In genomic region chr21:37075214-37075770, GRCh38 we compare ENCODE assay signal across 14 cellular contexts. TPM values are rescaled to one million over a fixed set of nuclear protein-coding genes. Genes with fewer than 3 reads are reported as not detected.
DNase-seq lines count a peak whose midpoint lies in the region; ATAC-seq, FAIRE-seq and TF ChIP-seq lines count a peak whose summit lies in the region.
"Had no signal": no experiment of that assay in that cellular context is flagged by ENCODE, and none has a peak within 500 bp of the region (broad histone marks: within the 10 kb centered on the region; RNA-seq: fewer than 3 reads in every experiment).

No MANE protein-coding gene starts in this region.

- 21% methylated on average over 4 of the region's 4 CpGs for WGBS in HepG2 (ENCODE audit: low lambda C conversion rate)
- 87% methylated on average over 4 of the region's 4 CpGs for WGBS in right lobe of liver (ENCODE audit: insufficient coverage, low coverage, low lambda C conversion rate, missing lambda C conversion rate)

- H3K36me3 ChIP-seq in HepG2 (replicated peaks in 1 of 2; ENCODE audit: control insufficient read depth in 1 of 2, insufficient read depth in 2 of 2, low read length in 2 of 2) (no peaks in the 10 kb centered on the region), right lobe of liver (no peaks in the 10 kb centered on the region), PC-3 (ENCODE audit: low read depth, low read length) (no peaks in the 10 kb centered on the region), lower lobe of right lung (peaks cover 1% of the 10 kb centered on the region)
- H3K36me3 ChIP-seq: ascending aorta had no signal

- peak overlapping the region; percentile 71 to 92 (median 80); a peak in 5 of 6 replicates for H3K4me3 ChIP-seq in HepG2 (replicated peaks in 1 of 3; ENCODE audit: insufficient read depth in 1 of 3, low read depth in 2 of 3, low read length in 3 of 3)
- no peak overlapping the region for H3K4me3 ChIP-seq in right lobe of liver
- H3K4me3 ChIP-seq in PC-3 (ENCODE audit: low read length), result peak overlapping the region; percentile 84
- H3K4me3 ChIP-seq in fibroblast of pulmonary artery (replicated peaks; ENCODE audit: low read depth, low read length), result peak overlapping the region; percentile 67
- H3K4me3 ChIP-seq in lower lobe of right lung, result no peak overlapping the region

- no peaks in the 10 kb centered on the region for H3F3A ChIP-seq in PC-3 (ENCODE audit: low read length, unreplicated experiment)

- peak overlapping the region; percentile 99 for H3K9ac ChIP-seq in HepG2 (ENCODE audit: insufficient read depth, low read depth, low read length)
- H3K9ac ChIP-seq in PC-3 (ENCODE audit: low read length), result peak overlapping the region; percentile 93

- H3K27me3 ChIP-seq in HepG2 (ENCODE audit: control insufficient read depth in 1 of 2, insufficient read depth in 2 of 2, low read length in 2 of 2) (no peaks in the 10 kb centered on the region; a peak in 1 of 5 replicates), right lobe of liver (no peaks in the 10 kb centered on the region), PC-3 (ENCODE audit: low read length) (no peaks in the 10 kb centered on the region), lower lobe of right lung (ENCODE audit: low read depth) (no peaks in the 10 kb centered on the region)
- H3K27me3 ChIP-seq: ascending aorta had no signal

- POLR2A ChIA-PET in HepG2 (lab: Yijun Ruan, JAX) (interaction anchor here (1.4 kb wide), 1 partner anchor 109 kb away, joined by 3 read pairs; the partner anchor contains the start of gene HLCS), PC-3 (lab: Charles Lee; ENCODE audit: unreplicated experiment) (interaction anchor here (0.6 kb wide), 1 partner anchor 130 kb away, joined by 3 read pairs; no protein-coding TSS in a partner anchor)

- H4K20me1 ChIP-seq in HepG2 (ENCODE audit: insufficient read depth, low read length) (peaks cover 42% of the 10 kb centered on the region), PC-3 (ENCODE audit: low read length) (peaks cover 38% of the 10 kb centered on the region; the same call in 1 of the 2 replicates)

- FAIRE-seq in HepG2 (lab: Jason Lieb, UNC), result no peak

- no TSS peak for BruUV-seq in HepG2 (replicated peaks; lab: Mats Ljungman, UMichigan)
- BruUV-seq in PC-3 (replicated peaks; lab: Mats Ljungman, UMichigan), result no TSS peak

- no peaks in the 10 kb centered on the region for H3K9me2 ChIP-seq in PC-3 (replicated peaks; ENCODE audit: low read length)

- peaks cover 5% of the 10 kb centered on the region for H3K9me3 Mint-ChIP-seq in type B pancreatic cell

- peak overlapping the region; percentile 84 for H3K4me2 ChIP-seq in HepG2 (ENCODE audit: low read depth, low read length)
- H3K4me2 ChIP-seq in PC-3 (ENCODE audit: low read length), result peak overlapping the region; percentile 93

- DNase-seq in HepG2 (ENCODE audit: low spot score) (no peak), right lobe of liver (no peak), PC-3 (no peak), fibroblast of pulmonary artery (ENCODE audit: low read depth) (no peak), type B pancreatic cell (ENCODE audit: extremely low spot score, unreplicated experiment) (no peak), lower lobe of right lung (no peak), NCI-H526 treated with DMSO at 0.1 percent for 48 hours (lab: John Stamatoyannopoulos, UW) (no peak)
- DNase-seq: islet precursor cell; NCI-H187; stimulated activated CD4-positive, alpha-beta T cell treated with anti-CD3 and anti-CD28 coated beads, Interleukin-4, amount 100 ng/mL, for 1 hour had no signal

- ATAC-seq in HepG2 (no peak), right lobe of liver (no peak), PC-3 (no peak), lower lobe of right lung (no peak)
- no peak for ATAC-seq in activated CD4-positive, CD25-positive, alpha-beta regulatory T cell treated with anti-CD3 and anti-CD28 coated beads, Interleukin-2, amount 50 U/mL, for 24 hours
- ATAC-seq: esophagus mucosa had no signal

- H3K9me3 ChIP-seq in HepG2 (ENCODE audit: low read length) (no peaks in the 10 kb centered on the region), right lobe of liver (no peaks in the 10 kb centered on the region), PC-3 (ENCODE audit: low read length) (no peaks in the 10 kb centered on the region), lower lobe of right lung (no peaks in the 10 kb centered on the region)
- H3K9me3 ChIP-seq: ascending aorta had no signal

- peaks cover 86% of the 10 kb centered on the region for H3K79me2 ChIP-seq in HepG2 (ENCODE audit: insufficient read depth, low read length)
- peaks cover 88% of the 10 kb centered on the region for H3K79me2 ChIP-seq in PC-3 (ENCODE audit: low read length)

- in situ Hi-C loops in HepG2 (cut with HindIII; ENCODE audit: extremely low pct_ligation_motif_present, low pct_unique_long_range_greater_than_20kb), result no loop called here

- peak overlapping the region; percentile 98 for H3K27ac Mint-ChIP-seq in type B pancreatic cell

- peaks cover 35% of the 10 kb centered on the region for H3K4me1 Mint-ChIP-seq in type B pancreatic cell (ENCODE audit: unreplicated experiment)

- H2AFZ ChIP-seq in HepG2 (ENCODE audit: low read length) (no peak overlapping the region), PC-3 (ENCODE audit: low read length) (no peak overlapping the region)

- CTCF ChIA-PET in HepG2 (lab: Yijun Ruan, JAX; ENCODE audit: low intra/inter-chr PET ratio, low total read pairs), result no interaction called here
- CTCF ChIA-PET in PC-3 (lab: Charles Lee), result no interaction called here

- TF ChIP-seq POLR2A in HepG2 (IDR thresholded peaks at IDR 0.05; ENCODE audit: insufficient read depth in 1 of 2, low read depth in 2 of 2, low read length in 2 of 2), result no peak
- no peak for TF ChIP-seq POLR2A in right lobe of liver (IDR thresholded peaks at IDR 0.05)

- no peaks in the 10 kb centered on the region for H3K27me3 Mint-ChIP-seq in type B pancreatic cell

- peaks cover 12% of the 10 kb centered on the region for H3K36me3 Mint-ChIP-seq in type B pancreatic cell

- intact Hi-C loops in HepG2 (cut with micrococcal nuclease; ENCODE audit: unreplicated experiment) (no loop called here), right lobe of liver (cut with DNase I) (no loop called here), PC-3 (cut with micrococcal nuclease) (loop anchor here (1.0 kb wide), 1 partner anchor 98 kb away; no protein-coding TSS in a partner anchor), lower lobe of right lung (cut with DNase I) (no loop called here)

- TF ChIP-seq EP300 in HepG2 (IDR thresholded peaks at IDR 0.05; ENCODE audit: low read depth in 2 of 2, low read length in 2 of 2), result no peak
- TF ChIP-seq EP300 in HepG2 (CRISPR knock-in tag; IDR thresholded peaks at IDR 0.05; ENCODE audit: borderline replicate concordance), result no peak

- peak overlapping the region; percentile 98 for H3K4me3 Mint-ChIP-seq in type B pancreatic cell

- no peak for TF ChIP-seq RAD21 in HepG2 (CRISPR knock-in tag; IDR thresholded peaks at IDR 0.05)

- no peak for TF ChIP-seq CTCF in HepG2 (CRISPR knock-in tag; IDR thresholded peaks at IDR 0.05)
- TF ChIP-seq CTCF in right lobe of liver (IDR thresholded peaks at IDR 0.05), result no peak
- no peak for TF ChIP-seq CTCF in PC-3 (conservative IDR thresholded peaks at IDR 0.05; ENCODE audit: low read depth, low read length)
- no peak for TF ChIP-seq CTCF in fibroblast of pulmonary artery (IDR thresholded peaks at IDR 0.05; ENCODE audit: low read length, missing control alignments)
- TF ChIP-seq CTCF in type B pancreatic cell (conservative IDR thresholded peaks at IDR 0.05), result no peak
- no peak for TF ChIP-seq CTCF in lower lobe of right lung (IDR thresholded peaks at IDR 0.05)

- H3K27ac ChIP-seq in HepG2 (ENCODE audit: extremely low read length, insufficient read depth, low read length), result peak overlapping the region; percentile 80
- H3K27ac ChIP-seq in right lobe of liver, result no peak overlapping the region
- H3K27ac ChIP-seq in PC-3 (ENCODE audit: low read length), result no peak overlapping the region
- no peak overlapping the region for H3K27ac ChIP-seq in lower lobe of right lung
- H3K27ac ChIP-seq: RWPE1 had no signal

- H3K4me1 ChIP-seq in HepG2 (ENCODE audit: insufficient read depth, low read length) (peaks cover 66% of the 10 kb centered on the region), right lobe of liver (peaks cover 0 to 21% (median 0%) of the 10 kb centered on the region in 4 donors), PC-3 (ENCODE audit: insufficient read depth, low read length) (peaks cover 25% of the 10 kb centered on the region), lower lobe of right lung (peaks cover 16% of the 10 kb centered on the region)

RNA-seq across cellular contexts. Expression of gene TTC3, which starts 2.2 kb away (rescaled TPM):
- total RNA-seq in HepG2 (2016; rRNA removed; fragmentation: Illumina TruSeq; extraction: Trizol), result 108 and 162 TPM in 2 replicates
- total RNA-seq in HepG2 (2016; cell fraction: cytosol; rRNA removed; fragmentation: Illumina TruSeq; extraction: Trizol; ENCODE audit: low read depth), result 111 and 126 TPM in 2 replicates
- 108 and 166 TPM in 2 replicates for total RNA-seq in HepG2 (2016; cell fraction: insoluble cytoplasmic fraction; rRNA removed; fragmentation: Illumina TruSeq; extraction: Trizol)
- total RNA-seq in HepG2 (2016; cell fraction: membrane; rRNA removed; fragmentation: Illumina TruSeq; extraction: Trizol), result 165 and 198 TPM in 2 replicates
- total RNA-seq in HepG2 (2016; cell fraction: nucleus; rRNA removed; fragmentation: Illumina TruSeq; extraction: Trizol), result 153 and 156 TPM in 2 replicates
- polyA plus RNA-seq in HepG2 (2011; rRNA removed), result 45.8 and 55.7 TPM in 2 replicates
- polyA plus RNA-seq in HepG2 (2011; cell fraction: cytosol; rRNA removed), result 38.5 and 41.4 TPM in 2 replicates
- 75.7 and 103 TPM in 2 replicates for polyA plus RNA-seq in HepG2 (2011; cell fraction: nucleus; rRNA removed)
- polyA plus RNA-seq in HepG2 (2012), result 62.1 and 88.8 TPM in 2 replicates
- polyA plus RNA-seq in HepG2 (2016; cell fraction: cytosol; fragmentation: Illumina TruSeq; extraction: Trizol; ENCODE audit: low read depth), result 6.9 and 8.0 TPM in 2 replicates
- 102 and 108 TPM in 2 replicates for polyA plus RNA-seq in HepG2 (2016; cell fraction: insoluble cytoplasmic fraction; fragmentation: Illumina TruSeq; extraction: Trizol; ENCODE audit: low read depth)
- 34.7 and 44.9 TPM in 2 replicates for polyA plus RNA-seq in HepG2 (2016; cell fraction: membrane; fragmentation: Illumina TruSeq; extraction: Trizol; ENCODE audit: low read depth)
- 109 and 111 TPM in 2 replicates for polyA plus RNA-seq in HepG2 (2016; cell fraction: nucleus; fragmentation: Illumina TruSeq; extraction: Trizol; ENCODE audit: insufficient read depth, low read depth)
- polyA minus RNA-seq in HepG2 (2011; rRNA and poly(A)+ RNA removed; ENCODE audit: low replicate concordance), result 51.0 and 75.9 TPM in 2 replicates
- polyA minus RNA-seq in HepG2 (2011; cell fraction: cytosol; rRNA and poly(A)+ RNA removed), result 139 and 147 TPM in 2 replicates
- 285 and 338 TPM in 2 replicates for polyA minus RNA-seq in HepG2 (2011; cell fraction: nucleus; rRNA and poly(A)+ RNA removed)
- total RNA-seq in right lobe of liver, result 10 to 100 TPM; 46.7 to 68.7 (median 54.2) TPM
- total RNA-seq in PC-3 (2014; rRNA removed), result 121 and 140 TPM in 2 replicates
- total RNA-seq in type B pancreatic cell (ENCODE audit: low replicate concordance), result 163 and 203 TPM in 2 replicates
- 93.0 TPM for total RNA-seq in lower lobe of right lung

RNA-seq across cellular contexts. Expression of gene PIGP, which starts 2.4 kb away (rescaled TPM):
- 13.7 and 14.8 TPM in 2 replicates for total RNA-seq in HepG2 (2016; rRNA removed; fragmentation: Illumina TruSeq; extraction: Trizol)
- 17.8 and 18.9 TPM in 2 replicates for total RNA-seq in HepG2 (2016; cell fraction: cytosol; rRNA removed; fragmentation: Illumina TruSeq; extraction: Trizol; ENCODE audit: low read depth)
- 14.0 and 14.9 TPM in 2 replicates for total RNA-seq in HepG2 (2016; cell fraction: insoluble cytoplasmic fraction; rRNA removed; fragmentation: Illumina TruSeq; extraction: Trizol)
- 20.5 and 22.0 TPM in 2 replicates for total RNA-seq in HepG2 (2016; cell fraction: membrane; rRNA removed; fragmentation: Illumina TruSeq; extraction: Trizol)
- total RNA-seq in HepG2 (2016; cell fraction: nucleus; rRNA removed; fragmentation: Illumina TruSeq; extraction: Trizol), result 10.7 and 17.6 TPM in 2 replicates
- 27.3 and 33.4 TPM in 2 replicates for polyA plus RNA-seq in HepG2 (2011; rRNA removed)
- 11.5 and 19.9 TPM in 2 replicates for polyA plus RNA-seq in HepG2 (2011; cell fraction: cytosol; rRNA removed)
- polyA plus RNA-seq in HepG2 (2011; cell fraction: nucleus; rRNA removed), result 14.6 and 17.8 TPM in 2 replicates
- 10.2 and 23.5 TPM in 2 replicates for polyA plus RNA-seq in HepG2 (2012)
- polyA plus RNA-seq in HepG2 (2016; cell fraction: cytosol; fragmentation: Illumina TruSeq; extraction: Trizol; ENCODE audit: low read depth), result 30.3 and 35.6 TPM in 2 replicates
- 25.5 and 30.4 TPM in 2 replicates for polyA plus RNA-seq in HepG2 (2016; cell fraction: insoluble cytoplasmic fraction; fragmentation: Illumina TruSeq; extraction: Trizol; ENCODE audit: low read depth)
- 33.9 and 38.2 TPM in 2 replicates for polyA plus RNA-seq in HepG2 (2016; cell fraction: membrane; fragmentation: Illumina TruSeq; extraction: Trizol; ENCODE audit: low read depth)
- 37.8 and 39.4 TPM in 2 replicates for polyA plus RNA-seq in HepG2 (2016; cell fraction: nucleus; fragmentation: Illumina TruSeq; extraction: Trizol; ENCODE audit: insufficient read depth, low read depth)
- polyA minus RNA-seq in HepG2 (2011; rRNA and poly(A)+ RNA removed; ENCODE audit: low replicate concordance), result 7.7 and 7.8 TPM in 2 replicates
- 5.8 and 7.8 TPM in 2 replicates for polyA minus RNA-seq in HepG2 (2011; cell fraction: cytosol; rRNA and poly(A)+ RNA removed)
- 11.4 and 13.6 TPM in 2 replicates for polyA minus RNA-seq in HepG2 (2011; cell fraction: nucleus; rRNA and poly(A)+ RNA removed)
- 10 to 100 TPM; 11.3 to 19.0 (median 17.3) TPM for total RNA-seq in right lobe of liver
- 17.1 and 20.1 TPM in 2 replicates for total RNA-seq in PC-3 (2014; rRNA removed)
- 18.8 and 20.5 TPM in 2 replicates for total RNA-seq in type B pancreatic cell (ENCODE audit: low replicate concordance)
- 28.7 TPM for total RNA-seq in lower lobe of right lung

Comparison
In these comparisons a context has a peak if more than half of its experiments do, and no peak if none do; other contexts are left out.
1. H3K4me3 ChIP-seq: peak in HepG2 (3 of 3), PC-3 (single experiment) and fibroblast of pulmonary artery (single experiment); none in right lobe of liver (0 of 3) and lower lobe of right lung (single experiment).